In the genomic region with DNA sequence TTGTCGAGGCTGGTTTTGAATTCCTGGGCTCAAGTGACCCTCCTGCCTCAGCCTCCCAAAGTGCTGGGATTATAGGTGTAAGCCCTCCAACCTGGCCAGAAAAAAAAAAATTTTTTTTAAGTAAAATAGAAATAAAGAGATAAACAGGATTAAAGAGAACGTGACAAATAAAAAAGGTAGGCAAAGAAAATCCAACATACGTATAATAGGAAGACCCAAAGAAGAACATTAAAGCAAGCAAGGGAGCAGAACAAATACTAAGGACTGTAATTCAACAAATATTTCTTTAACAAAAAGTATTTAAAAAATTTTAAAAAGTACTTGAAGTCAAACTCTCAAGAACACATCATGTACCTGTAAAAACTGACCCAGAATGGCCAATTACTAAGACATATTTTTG, we compare ENCODE assay signal across 25 cellular contexts.
"Had no signal": no experiment of that assay in that cellular context is flagged by ENCODE, and none has a peak within 500 bp of the region (broad histone marks: within the 10 kb centered on the region; RNA-seq: fewer than 3 reads in every experiment).

No MANE protein-coding gene starts in this region.

- H2AFZ ChIP-seq: hepatocyte, neural progenitor cell, parathyroid adenoma had no signal

- H3K4me3 ChIP-seq: esophagus muscularis mucosa, gastroesophageal sphincter, heart left ventricle, hepatocyte, lung, neural progenitor cell, right lobe of liver, testis, tibial artery had no signal

- H3K4me1 ChIP-seq: esophagus muscularis mucosa, gastroesophageal sphincter, heart left ventricle, neural progenitor cell, parathyroid adenoma, testis, tibial artery had no signal

- H3K4me3 Mint-ChIP-seq: effector memory CD8-positive, alpha-beta T cell; memory B cell; nephron; neural progenitor cell; type B pancreatic cell had no signal

- H3K4me2 ChIP-seq: hepatocyte, neural progenitor cell had no signal

- H3K27me3 Mint-ChIP-seq: effector memory CD8-positive, alpha-beta T cell; memory B cell; progenitor cell of endocrine pancreas; type B pancreatic cell had no signal

- H3K27me3 ChIP-seq: esophagus muscularis mucosa, foreskin keratinocyte, gastroesophageal sphincter, heart left ventricle, hepatocyte, neural progenitor cell, right lobe of liver, testis, tibial artery had no signal

- H3K79me2 ChIP-seq: hepatocyte had no signal

- DNase-seq: cortex of kidney; effector memory CD8-positive, alpha-beta T cell; foreskin keratinocyte; heart left ventricle; kidney; right lobe of liver; small intestine; stimulated activated CD4-positive, alpha-beta T cell treated with anti-CD3 and anti-CD28 coated beads, Interleukin-15, amount 100 ng/mL, for 24 hours; stimulated activated CD4-positive, alpha-beta T cell treated with anti-CD3 and anti-CD28 coated beads, Interleukin-2, amount 100 ng/mL, for 48 hours; stimulated activated naive CD4-positive, alpha-beta T cell; substantia nigra; testis; tibial artery had no signal

- H3K27ac ChIP-seq: epithelial cell of prostate, esophagus muscularis mucosa, foreskin keratinocyte, gastroesophageal sphincter, heart left ventricle, hepatocyte, neural progenitor cell, parathyroid adenoma, right lobe of liver, testis, tibial artery had no signal

- H3K27ac Mint-ChIP-seq: effector memory CD8-positive, alpha-beta T cell; memory B cell; nephron; neural progenitor cell; progenitor cell of endocrine pancreas; type B pancreatic cell had no signal

- FAIRE-seq: kidney, small intestine had no signal

- H3K9me3 ChIP-seq: testis had no signal

- H3K9ac ChIP-seq: neural progenitor cell, parathyroid adenoma had no signal

- H3K4me1 Mint-ChIP-seq: memory B cell, nephron, neural progenitor cell had no signal

- H3K9me3 Mint-ChIP-seq: effector memory CD8-positive, alpha-beta T cell had no signal

- ATAC-seq: effector memory CD8-positive, alpha-beta T cell; foreskin keratinocyte; gastroesophageal sphincter; heart left ventricle; left lobe of liver; right lobe of liver had no signal
